9 cellular contexts compared by ENCODE assay signal in the genomic region with DNA sequence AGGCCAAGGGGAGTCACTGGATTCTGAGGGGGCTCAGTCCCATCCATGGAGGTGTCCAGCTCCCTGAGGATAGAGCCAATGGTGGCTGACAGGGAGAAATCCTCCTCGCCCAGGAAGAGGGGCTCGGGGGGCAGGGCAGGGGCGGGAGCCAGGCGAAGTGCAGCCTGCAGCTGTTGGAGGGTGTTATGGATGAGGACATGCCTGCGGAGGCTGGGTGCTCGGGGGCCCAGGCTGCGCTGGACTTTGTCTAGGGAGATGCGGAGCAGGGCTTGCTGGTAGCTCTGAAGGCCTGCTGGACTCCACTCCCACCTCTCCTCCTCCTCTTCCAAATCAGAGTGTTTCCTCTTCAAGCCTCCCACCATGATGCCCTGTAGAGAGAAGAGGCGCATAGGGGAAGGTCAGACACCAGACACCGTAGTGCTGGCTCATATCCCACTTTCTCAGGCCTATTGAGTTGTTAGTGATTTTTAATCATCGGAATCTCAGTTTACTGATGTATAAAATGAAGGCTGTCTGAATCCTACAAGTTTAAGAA. TPM values are rescaled to one million over a fixed set of nuclear protein-coding genes. Genes with fewer than 3 reads are reported as not detected.
DNase-seq lines count a peak whose midpoint lies in the region; ATAC-seq, FAIRE-seq and TF ChIP-seq lines count a peak whose summit lies in the region.
"Had no signal": no experiment of that assay in that cellular context is flagged by ENCODE, and none has a peak within 500 bp of the region (broad histone marks: within the 10 kb centered on the region; RNA-seq: fewer than 3 reads in every experiment).

No MANE protein-coding gene starts in this region.

- peak overlapping the region; percentile 99 for H3K4me3 ChIP-seq in left ventricle myocardium inferior

- peaks cover 5% of the 10 kb centered on the region for H3K36me3 Mint-ChIP-seq in activated T-helper 2 cell treated with anti-CD3 and anti-CD28 coated beads, Interferon-gamma antibody, Interleukin-2, Interleukin-4, amounts not matched to agents 10 μg/mL and 5 μg/mL and 100 μg/mL, durations not matched to agents 14 hours and 24 hours and 36 hours (ENCODE audit: low read depth)
- H3K36me3 Mint-ChIP-seq in immature natural killer cell (peaks cover 0 to 4% (median 0%) of the 10 kb centered on the region in 3 donors), type B pancreatic cell (peaks cover 12% of the 10 kb centered on the region)

- DNase-seq in left ventricle myocardium inferior (no peak), cardiac septum (ENCODE audit: low spot score) (no peak), immature natural killer cell (no peak), type B pancreatic cell (ENCODE audit: extremely low spot score, unreplicated experiment) (no peak), D721Med (ENCODE audit: insufficient read length, low spot score) (no peak)
- DNase-seq in activated T-helper 2 cell treated with anti-CD3 and anti-CD28 coated beads, Interferon-gamma antibody, Interleukin-2, Interleukin-4, amounts not matched to agents 10 μg/mL and 5 μg/mL and 100 μg/mL, durations not matched to agents 14 hours and 24 hours and 36 hours (ENCODE audit: low spot score) = no peak
- DNase-seq: DMS53 had no signal

- H3K36me3 ChIP-seq in left ventricle myocardium inferior = peaks cover 25% of the 10 kb centered on the region

- no peaks in the 10 kb centered on the region for H3K27me3 ChIP-seq in left ventricle myocardium inferior (ENCODE audit: low read depth)

- peak overlapping the region; percentile 91 for H3K27ac Mint-ChIP-seq in activated T-helper 2 cell treated with anti-CD3 and anti-CD28 coated beads, Interferon-gamma antibody, Interleukin-2, Interleukin-4, amounts not matched to agents 10 μg/mL and 5 μg/mL and 100 μg/mL, durations not matched to agents 14 hours and 24 hours and 36 hours
- peak overlapping the region; percentile 91 to 100 (median 98) for H3K27ac Mint-ChIP-seq in immature natural killer cell
- peak overlapping the region; percentile 97 for H3K27ac Mint-ChIP-seq in type B pancreatic cell

- ATAC-seq in HG03108 (IDR thresholded peaks at IDR 0.05; ENCODE audit: unreplicated experiment) = no peak
- ATAC-seq in HG03460 (IDR thresholded peaks at IDR 0.05; ENCODE audit: unreplicated experiment) = no peak

- no peaks in the 10 kb centered on the region for H3K9me3 ChIP-seq in left ventricle myocardium inferior (replicated peaks)

- intact Hi-C loops in left ventricle myocardium inferior (cut with micrococcal nuclease) (no loop called here), cardiac septum (cut with DNase I) (loop anchor here (5.0 to 10.0 kb wide), 3 partner anchors 99 to 273 kb away; partner anchors contain the start of genes COQ8B, ITPKC and LTBP4)
- intact Hi-C loops in activated T-helper 2 cell treated with anti-CD3 and anti-CD28 coated beads, Interferon-gamma antibody, Interleukin-2, Interleukin-4, amounts not matched to agents 10 μg/mL and 5 μg/mL and 100 μg/mL, durations not matched to agents 14 hours and 24 hours and 36 hours (cut with micrococcal nuclease) = loop anchor here (10.0 kb wide), 1 partner anchor 313 kb away; the partner anchor contains the start of genes ACTMAP and SNRPA

- peak overlapping the region; percentile 99 for H3K27ac ChIP-seq in left ventricle myocardium inferior (replicated peaks)

- H3K4me1 ChIP-seq in left ventricle myocardium inferior = peaks cover 47% of the 10 kb centered on the region

- no peaks in the 10 kb centered on the region for H3K27me3 Mint-ChIP-seq in activated T-helper 2 cell treated with anti-CD3 and anti-CD28 coated beads, Interferon-gamma antibody, Interleukin-2, Interleukin-4, amounts not matched to agents 10 μg/mL and 5 μg/mL and 100 μg/mL, durations not matched to agents 14 hours and 24 hours and 36 hours (ENCODE audit: low read depth)
- peaks cover 15 to 18% (median 17%) of the 10 kb centered on the region in 3 donors for H3K27me3 Mint-ChIP-seq in immature natural killer cell (ENCODE audit: low read depth in 3 of 3)
- no peaks in the 10 kb centered on the region for H3K27me3 Mint-ChIP-seq in type B pancreatic cell

- H3K4me1 Mint-ChIP-seq in activated T-helper 2 cell treated with anti-CD3 and anti-CD28 coated beads, Interferon-gamma antibody, Interleukin-2, Interleukin-4, amounts not matched to agents 10 μg/mL and 5 μg/mL and 100 μg/mL, durations not matched to agents 14 hours and 24 hours and 36 hours (ENCODE audit: low read depth) = peaks cover 14% of the 10 kb centered on the region
- H3K4me1 Mint-ChIP-seq in immature natural killer cell (peaks cover 20 to 21% of the 10 kb centered on the region in 2 donors), type B pancreatic cell (ENCODE audit: unreplicated experiment) (peaks cover 27% of the 10 kb centered on the region)

- peak overlapping the region; percentile 99 for H3K4me3 Mint-ChIP-seq in activated T-helper 2 cell treated with anti-CD3 and anti-CD28 coated beads, Interferon-gamma antibody, Interleukin-2, Interleukin-4, amounts not matched to agents 10 μg/mL and 5 μg/mL and 100 μg/mL, durations not matched to agents 14 hours and 24 hours and 36 hours (ENCODE audit: low read depth)
- H3K4me3 Mint-ChIP-seq in immature natural killer cell (peak overlapping the region in 3 of 5 donors; percentile 95 to 100 (median 98)), type B pancreatic cell (peak overlapping the region; percentile 98)

- TF ChIP-seq CTCF in left ventricle myocardium inferior (IDR thresholded peaks at IDR 0.05; ENCODE audit: borderline replicate concordance) = no peak
- no peak for TF ChIP-seq CTCF in type B pancreatic cell (conservative IDR thresholded peaks at IDR 0.05)
- no peak for TF ChIP-seq CTCF in D721Med (IDR thresholded peaks at IDR 0.05; ENCODE audit: insufficient read depth, missing control alignments)

- FAIRE-seq in D721Med (lab: Jason Lieb, UNC) = no peak

- H3K9me3 Mint-ChIP-seq in activated T-helper 2 cell treated with anti-CD3 and anti-CD28 coated beads, Interferon-gamma antibody, Interleukin-2, Interleukin-4, amounts not matched to agents 10 μg/mL and 5 μg/mL and 100 μg/mL, durations not matched to agents 14 hours and 24 hours and 36 hours = no peaks in the 10 kb centered on the region
- H3K9me3 Mint-ChIP-seq in immature natural killer cell (no peaks in the 10 kb centered on the region), type B pancreatic cell (no peaks in the 10 kb centered on the region)

RNA-seq across cellular contexts. Expression of gene SERTAD3, which starts 2.3 kb away (rescaled TPM):
- total RNA-seq in left ventricle myocardium inferior (16.2 TPM), cardiac septum (33.9 TPM), type B pancreatic cell (ENCODE audit: low replicate concordance) (33.7 and 41.7 TPM in 2 replicates)
- total RNA-seq in activated T-helper 2 cell treated with anti-CD3 and anti-CD28 coated beads, Interferon-gamma antibody, Interleukin-2, Interleukin-4, amounts not matched to agents 10 μg/mL and 5 μg/mL and 100 μg/mL, durations not matched to agents 14 hours and 24 hours and 36 hours = 12.5 and 13.1 TPM in 2 replicates
- 10 to 100 TPM; 25.9 to 82.2 (median 62.0) TPM for polyA plus RNA-seq in immature natural killer cell

RNA-seq across cellular contexts. Expression of gene SERTAD1, which starts 16.0 kb away (rescaled TPM):
- total RNA-seq in left ventricle myocardium inferior = 9.2 TPM
- 16.7 TPM for total RNA-seq in cardiac septum
- total RNA-seq in activated T-helper 2 cell treated with anti-CD3 and anti-CD28 coated beads, Interferon-gamma antibody, Interleukin-2, Interleukin-4, amounts not matched to agents 10 μg/mL and 5 μg/mL and 100 μg/mL, durations not matched to agents 14 hours and 24 hours and 36 hours = 17.5 and 18.1 TPM in 2 replicates
- polyA plus RNA-seq in immature natural killer cell = 10 to 100 TPM; 45.2 to 55.2 (median 49.3) TPM
- 9.2 and 14.4 TPM in 2 replicates for total RNA-seq in type B pancreatic cell (ENCODE audit: low replicate concordance)

RNA-seq across cellular contexts. Expression of gene BLVRB, which starts 23.8 kb away (rescaled TPM):
- total RNA-seq in left ventricle myocardium inferior (91.3 TPM), cardiac septum (81.6 TPM), type B pancreatic cell (ENCODE audit: low replicate concordance) (32.2 and 47.9 TPM in 2 replicates)
- 10.4 and 11.3 TPM in 2 replicates for total RNA-seq in activated T-helper 2 cell treated with anti-CD3 and anti-CD28 coated beads, Interferon-gamma antibody, Interleukin-2, Interleukin-4, amounts not matched to agents 10 μg/mL and 5 μg/mL and 100 μg/mL, durations not matched to agents 14 hours and 24 hours and 36 hours
- polyA plus RNA-seq in immature natural killer cell = 10 to 100 TPM; 30.8 to 52.5 (median 45.9) TPM

RNA-seq across cellular contexts. Expression of gene SPTBN4, which starts 25.0 kb away (rescaled TPM):
- total RNA-seq in left ventricle myocardium inferior = 6.1 TPM
- total RNA-seq in cardiac septum = 5.1 TPM
- 0.30 and 0.57 TPM in 2 replicates for total RNA-seq in activated T-helper 2 cell treated with anti-CD3 and anti-CD28 coated beads, Interferon-gamma antibody, Interleukin-2, Interleukin-4, amounts not matched to agents 10 μg/mL and 5 μg/mL and 100 μg/mL, durations not matched to agents 14 hours and 24 hours and 36 hours
- under 1 TPM in 1 of 3 donors, not detected in 2; 0.26 TPM for polyA plus RNA-seq in immature natural killer cell
- total RNA-seq in type B pancreatic cell (ENCODE audit: low replicate concordance) = 2.6 and 2.9 TPM in 2 replicates

RNA-seq across cellular contexts. Expression of gene PRX, which starts 28.6 kb away (rescaled TPM):
- 3.3 TPM for total RNA-seq in left ventricle myocardium inferior
- total RNA-seq in cardiac septum = 3.5 TPM
- total RNA-seq in activated T-helper 2 cell treated with anti-CD3 and anti-CD28 coated beads, Interferon-gamma antibody, Interleukin-2, Interleukin-4, amounts not matched to agents 10 μg/mL and 5 μg/mL and 100 μg/mL, durations not matched to agents 14 hours and 24 hours and 36 hours = 0.83 and 0.87 TPM in 2 replicates
- polyA plus RNA-seq in immature natural killer cell = 10 to 100 TPM in 1 of 3 donors, 1 to 10 TPM in 1, under 1 TPM in 1; 0.62 to 13.0 (median 1.2) TPM
- total RNA-seq in type B pancreatic cell (ENCODE audit: low replicate concordance) = 1.2 and 11.7 TPM in 2 replicates
